ENCODE assay signal across 27 cellular contexts in genomic region chr9:74639112-74639511, GRCh38.
"Had no signal": no experiment of that assay in that cellular context is flagged by ENCODE, and none has a peak within 500 bp of the region (broad histone marks: within the 10 kb centered on the region; RNA-seq: fewer than 3 reads in every experiment).

No MANE protein-coding gene starts in this region.

- H3K27ac ChIP-seq: brain microvascular endothelial cell, cardiac muscle cell, SK-N-MC had no signal

- H3K4me3 ChIP-seq: cardiac muscle cell, SK-N-MC had no signal

- H3K27me3 ChIP-seq: brain microvascular endothelial cell, cardiac muscle cell had no signal

- H3K36me3 ChIP-seq: brain microvascular endothelial cell, cardiac muscle cell had no signal

- DNase-seq: activated CD4-positive, alpha-beta memory T cell treated with anti-CD3 and anti-CD28 coated beads, Interleukin-2, amount 10 ng/mL, durations not matched to agents 7 days and 5 days; activated CD4-positive, alpha-beta T cell treated with anti-CD3 and anti-CD28 coated beads for 36 hours; activated CD4-positive, alpha-beta T cell treated with anti-CD3 and anti-CD28 coated beads, Interleukin-2, amount 50 U/mL, for 1 hour; activated CD8-positive, alpha-beta memory T cell treated with anti-CD3 and anti-CD28 coated beads, Interleukin-2, amount 50 U/mL, for 4 hours; activated gamma-delta T cell treated with Interleukin-2 at 50 U/mL for 16 hours; activated naive CD4-positive, alpha-beta T cell treated with anti-CD3 and anti-CD28 coated beads, Interleukin-2, amount 10 ng/mL, durations not matched to agents 7 days and 5 days; activated naive CD8-positive, alpha-beta T cell treated with anti-CD3 and anti-CD28 coated beads for 36 hours; activated T-cell treated with anti-CD3 and anti-CD28 coated beads, Interleukin-2, amount 50 U/mL, for 72 hours; brain microvascular endothelial cell; MM.1S; NCI-H1105 treated with DMSO at 0.1 percent for 48 hours; NCI-H1436 treated with DMSO at 0.1 percent for 48 hours; NCI-H1930; NCI-H2107; NCI-H2171 treated with DMSO at 0.1 percent for 48 hours; NCI-H345; NCI-H510A; NCI-H526 treated with DMSO at 0.1 percent for 48 hours; NCI-H82; RPMI8226; T-cell; T-helper 2 cell; T1000 had no signal

- ATAC-seq: activated CD4-positive, alpha-beta T cell treated with anti-CD3 and anti-CD28 coated beads for 36 hours; activated T-cell treated with anti-CD3 and anti-CD28 coated beads, Interleukin-2, amount 50 U/mL, for 72 hours; Panc1; Right ventricle myocardium inferior; T-cell had no signal
